2 cellular contexts compared by ENCODE assay signal in the genomic region with DNA sequence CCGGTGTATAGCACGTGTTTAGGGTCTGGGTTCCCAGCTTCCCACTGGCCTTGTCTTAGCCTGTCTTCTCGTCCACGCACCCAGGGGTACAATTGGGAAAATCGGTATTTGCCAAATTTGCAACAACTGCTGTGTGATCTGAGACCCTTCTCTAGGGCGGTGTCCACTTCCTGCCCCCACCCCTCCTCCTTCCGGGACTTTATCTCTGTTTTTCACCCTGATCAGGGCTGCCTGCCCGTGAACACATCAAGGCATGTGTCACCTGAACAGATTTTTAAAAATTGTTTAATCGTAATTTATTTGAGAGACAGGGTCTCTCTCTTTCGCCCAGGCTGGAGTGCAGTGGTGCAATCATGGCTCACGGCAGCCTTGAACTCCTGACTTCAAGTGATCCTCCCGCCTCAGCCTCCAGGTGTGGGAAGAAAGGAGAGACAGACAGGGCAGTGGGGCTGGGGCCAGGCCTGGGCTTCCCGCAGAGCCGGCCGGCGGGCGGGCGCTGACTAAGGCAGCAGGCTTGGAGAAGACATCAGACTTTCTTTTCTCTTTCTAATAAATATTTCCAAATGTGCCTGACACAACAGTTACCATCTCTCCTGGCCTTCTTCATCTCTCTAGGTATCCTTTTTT.
TF ChIP-seq lines count a peak whose summit lies in the region.

No MANE protein-coding gene starts in this region.

TF ChIP-seq in SK-N-SH, 30 proteins besides CTCF, POLR2A, EP300 and RAD21 (continued from another document):
- TF ChIP-seq MEF2A (IDR thresholded peaks at IDR 0.05; ENCODE audit: borderline replicate concordance, low read depth) (no peak), TAF1 (IDR thresholded peaks at IDR 0.05; ENCODE audit: borderline replicate concordance, low read depth, low read length) (no peak), CHD2 (IDR thresholded peaks at IDR 0.05; ENCODE audit: low read length, partially characterized antibody) (no peak), FOXJ3 (CRISPR knock-in tag; IDR thresholded peaks at IDR 0.05) (no peak), SMC3 (IDR thresholded peaks at IDR 0.05; ENCODE audit: low read depth, low read length) (no peak)

TF ChIP-seq in SK-N-SH treated with all-trans-retinoic acid at 6 μM for 48 hours, 23 proteins besides CTCF, POLR2A, EP300 and RAD21 (continued from another document):
- TF ChIP-seq, protein P1, sequence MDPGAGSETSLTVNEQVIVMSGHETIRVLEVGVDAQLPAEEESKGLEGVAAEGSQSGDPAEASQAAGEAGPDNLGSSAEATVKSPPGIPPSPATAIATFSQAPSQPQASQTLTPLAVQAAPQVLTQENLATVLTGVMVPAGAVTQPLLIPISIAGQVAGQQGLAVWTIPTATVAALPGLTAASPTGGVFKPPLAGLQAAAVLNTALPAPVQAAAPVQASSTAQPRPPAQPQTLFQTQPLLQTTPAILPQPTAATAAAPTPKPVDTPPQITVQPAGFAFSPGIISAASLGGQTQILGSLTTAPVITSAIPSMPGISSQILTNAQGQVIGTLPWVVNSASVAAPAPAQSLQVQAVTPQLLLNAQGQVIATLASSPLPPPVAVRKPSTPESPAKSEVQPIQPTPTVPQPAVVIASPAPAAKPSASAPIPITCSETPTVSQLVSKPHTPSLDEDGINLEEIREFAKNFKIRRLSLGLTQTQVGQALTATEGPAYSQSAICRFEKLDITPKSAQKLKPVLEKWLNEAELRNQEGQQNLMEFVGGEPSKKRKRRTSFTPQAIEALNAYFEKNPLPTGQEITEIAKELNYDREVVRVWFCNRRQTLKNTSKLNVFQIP (CRISPR knock-in tag; IDR thresholded peaks at IDR 0.05; ENCODE audit: borderline replicate concordance, low read depth), result no peak
- TF ChIP-seq, protein P2, sequence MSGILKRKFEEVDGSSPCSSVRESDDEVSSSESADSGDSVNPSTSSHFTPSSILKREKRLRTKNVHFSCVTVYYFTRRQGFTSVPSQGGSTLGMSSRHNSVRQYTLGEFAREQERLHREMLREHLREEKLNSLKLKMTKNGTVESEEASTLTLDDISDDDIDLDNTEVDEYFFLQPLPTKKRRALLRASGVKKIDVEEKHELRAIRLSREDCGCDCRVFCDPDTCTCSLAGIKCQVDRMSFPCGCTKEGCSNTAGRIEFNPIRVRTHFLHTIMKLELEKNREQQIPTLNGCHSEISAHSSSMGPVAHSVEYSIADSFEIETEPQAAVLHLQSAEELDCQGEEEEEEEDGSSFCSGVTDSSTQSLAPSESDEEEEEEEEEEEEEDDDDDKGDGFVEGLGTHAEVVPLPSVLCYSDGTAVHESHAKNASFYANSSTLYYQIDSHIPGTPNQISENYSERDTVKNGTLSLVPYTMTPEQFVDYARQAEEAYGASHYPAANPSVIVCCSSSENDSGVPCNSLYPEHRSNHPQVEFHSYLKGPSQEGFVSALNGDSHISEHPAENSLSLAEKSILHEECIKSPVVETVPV (CRISPR knock-in tag; IDR thresholded peaks at IDR 0.05), result no peak
- TF ChIP-seq OSR1 (CRISPR knock-in tag; IDR thresholded peaks at IDR 0.05) (no peak), ZC3H10 (CRISPR knock-in tag; IDR thresholded peaks at IDR 0.05) (no peak), GLIS3 (CRISPR knock-in tag; IDR thresholded peaks at IDR 0.05) (no peak), ZNF565 (CRISPR knock-in tag; conservative IDR thresholded peaks at IDR 0.05; ENCODE audit: low read depth) (no peak), CSDC2 (CRISPR knock-in tag; IDR thresholded peaks at IDR 0.05) (no peak), PPARA (CRISPR knock-in tag; IDR thresholded peaks at IDR 0.05; ENCODE audit: borderline replicate concordance) (no peak), ZFP3 (CRISPR knock-in tag; IDR thresholded peaks at IDR 0.05) (no peak), ZNF8 (CRISPR knock-in tag; IDR thresholded peaks at IDR 0.05) (no peak), TOX (CRISPR knock-in tag; IDR thresholded peaks at IDR 0.05; ENCODE audit: borderline replicate concordance) (no peak)
